In the genomic region with DNA sequence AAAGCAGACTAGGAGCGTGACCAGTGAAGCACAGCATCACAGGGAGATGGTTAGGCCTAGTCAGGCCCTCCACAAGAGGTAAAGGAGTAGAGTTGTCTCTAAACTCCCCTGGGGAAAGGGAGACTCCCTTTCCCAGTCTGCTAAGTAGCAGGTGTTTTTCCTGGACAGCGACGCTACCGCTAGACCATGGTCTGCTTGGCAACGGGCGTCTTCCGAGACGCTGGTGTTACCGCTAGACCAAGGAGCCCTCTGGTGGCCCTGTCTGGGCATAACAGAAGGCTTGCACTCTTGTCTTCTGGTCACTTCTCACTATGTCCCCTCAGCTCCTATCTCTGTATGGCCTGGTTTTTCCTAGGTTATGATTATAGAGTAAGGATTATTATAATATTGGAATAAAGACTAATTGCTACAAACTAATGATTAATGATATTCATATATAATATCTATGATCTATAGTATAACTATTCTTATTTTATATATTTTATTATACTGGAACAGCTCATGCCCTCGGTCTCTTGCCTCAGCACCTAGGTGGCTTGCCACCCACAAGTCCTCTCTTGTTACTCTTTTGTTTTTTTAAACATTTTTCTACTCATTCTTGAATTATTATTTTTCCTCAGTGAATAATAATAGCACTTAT, we compare ENCODE assay signal across 8 cellular contexts. TPM values are rescaled to one million over a fixed set of nuclear protein-coding genes. Genes with fewer than 3 reads are reported as not detected.
DNase-seq lines count a peak whose midpoint lies in the region; FAIRE-seq and TF ChIP-seq lines count a peak whose summit lies in the region.
"Not testable (repeated sequence)": the region's sequence is repeated elsewhere in the genome, so short reads cannot be mapped to it uniquely, and the experiment has no call there.

No MANE protein-coding gene starts in this region.

- not testable (repeated sequence) for H3K27ac ChIP-seq in A673 (ENCODE audit: low read depth, low read length, poor library complexity, severe bottlenecking); VCaP; mesendoderm (ENCODE audit: low read depth, low read length)

- H2BK5ac ChIP-seq in mesendoderm (ENCODE audit: low read length), result not testable (repeated sequence)

- no CpG with 5 or more reads among the region's 10 CpGs for WGBS in mesendoderm (ENCODE audit: extremely low coverage, insufficient coverage, low lambda C conversion rate)

- POLR2A ChIA-PET in A673 (lab: Charles Lee; ENCODE audit: low non-redundant PET), result not testable (repeated sequence)

- intact Hi-C loops in A673 (cut with micrococcal nuclease; ENCODE audit: unreplicated experiment), result not testable (repeated sequence)

- H3K4me3 Mint-ChIP-seq in activated naive CD8-positive, alpha-beta T cell, result peak overlapping the region; percentile 32

- H3K56ac ChIP-seq in mesendoderm (ENCODE audit: low read length), result not testable (repeated sequence)

- not testable (repeated sequence) for H2AK5ac ChIP-seq in mesendoderm (ENCODE audit: low read length)

- not testable (repeated sequence) for H3K4me1 ChIP-seq in A673 (ENCODE audit: insufficient read depth, low read length, poor library complexity, severe bottlenecking); mesendoderm (ENCODE audit: control insufficient read depth, low read depth, low read length)

- not testable (repeated sequence) for H3K36me3 Mint-ChIP-seq in activated naive CD8-positive, alpha-beta T cell

- not testable (repeated sequence) for H3K18ac ChIP-seq in mesendoderm (ENCODE audit: low read length)

- H4K8ac ChIP-seq in mesendoderm (ENCODE audit: low read depth, low read length), result not testable (repeated sequence)

- not testable (repeated sequence) for H3K4me2 ChIP-seq in mesendoderm (ENCODE audit: low read length)

- not testable (repeated sequence) for H3K79me1 ChIP-seq in mesendoderm (ENCODE audit: low read length)

- H3K79me2 ChIP-seq in mesendoderm (ENCODE audit: control insufficient read depth, insufficient read depth, low read length), result not testable (repeated sequence)

- not testable (repeated sequence) for H3K9ac ChIP-seq in mesendoderm (ENCODE audit: low read length)

- not testable (repeated sequence) for H2BK120ac ChIP-seq in mesendoderm (ENCODE audit: low read depth, low read length)

- H3K27me3 ChIP-seq in A673 (replicated peaks; ENCODE audit: insufficient read depth, low read depth, low read length, poor library complexity); mesendoderm (ENCODE audit: insufficient read depth, low read length, poor library complexity): not testable (repeated sequence)

- H3K4me1 Mint-ChIP-seq in activated naive CD8-positive, alpha-beta T cell (ENCODE audit: low read depth), result not testable (repeated sequence)

- not testable (repeated sequence) for H3K23ac ChIP-seq in mesendoderm (ENCODE audit: low read length)

- not testable (repeated sequence) for TF ChIP-seq POLR2A in GM12892 (IDR thresholded peaks at IDR 0.05; ENCODE audit: low read depth, low read length)

- not testable (repeated sequence) for H4K5ac ChIP-seq in mesendoderm (ENCODE audit: low read length)

- not testable (repeated sequence) for H3K27me3 Mint-ChIP-seq in activated naive CD8-positive, alpha-beta T cell

- not testable (repeated sequence) for H3K9me3 Mint-ChIP-seq in activated naive CD8-positive, alpha-beta T cell (ENCODE audit: low read depth)

- BruUV-seq in A673 (replicated peaks; lab: Mats Ljungman, UMichigan), result not testable (repeated sequence)

- not testable (repeated sequence) for H2BK15ac ChIP-seq in mesendoderm (replicated peaks; ENCODE audit: low read depth)

- peak; percentile 36 for FAIRE-seq in GM12892 (lab: Jason Lieb, UNC)

- peak; percentile 63 for TF ChIP-seq CTCF in A673 (conservative IDR thresholded peaks at IDR 0.05; ENCODE audit: low read depth, low read length)
- TF ChIP-seq CTCF in VCaP (conservative IDR thresholded peaks at IDR 0.05), result peak; percentile 49
- TF ChIP-seq CTCF in fibroblast of mammary gland (conservative IDR thresholded peaks at IDR 0.05; ENCODE audit: control insufficient read depth, insufficient read depth, low read depth, low read length), result peak; percentile 47

- not testable (repeated sequence) for H3K9me3 ChIP-seq in A673 (ENCODE audit: low read depth, low read length, poor library complexity, severe bottlenecking)

- CTCF ChIA-PET in A673 (lab: Charles Lee), result interaction anchor here (1.4 kb wide), 1 partner anchor 221 kb away, joined by 5 read pairs; no protein-coding TSS in a partner anchor

- H3K27ac Mint-ChIP-seq in activated naive CD8-positive, alpha-beta T cell, result not testable (repeated sequence)

- H3K4ac ChIP-seq in mesendoderm (ENCODE audit: low read depth, low read length), result not testable (repeated sequence)

- H3K4me3 ChIP-seq in A673 (ENCODE audit: low read depth, low read length, poor library complexity, severe bottlenecking); fibroblast of mammary gland (ENCODE audit: control insufficient read depth, low read depth, low read length); mesendoderm (ENCODE audit: low read length): not testable (repeated sequence)

- not testable (repeated sequence) for H3K36me3 ChIP-seq in A673 (ENCODE audit: insufficient read depth, low read length, poor library complexity, severe bottlenecking); mesendoderm (ENCODE audit: control insufficient read depth, insufficient read depth, low read length)

- DNase-seq in A673 (ENCODE audit: low spot score) (peak; percentile 60), NCI-H460 (ENCODE audit: extremely low read depth, low read depth) (peak; percentile 40), fibroblast of mammary gland (ENCODE audit: low read depth) (peak; percentile 69), mesendoderm (peak; percentile 81)
- not testable (repeated sequence) for DNase-seq in GM12892 (ENCODE audit: insufficient read length)
- DNase-seq in stimulated activated CD4-positive, alpha-beta T cell treated with anti-CD3 and anti-CD28 coated beads, Interleukin-1b, Interleukin-23, amount 100 ng/mL, for 4 hours (ENCODE audit: low read depth in 2 of 2), result peak; percentile 24 to 37

RNA-seq across cellular contexts. Expression of a gene that starts 28.2 kb away (rescaled TPM):
- 78.4 and 102 TPM in 2 replicates for total RNA-seq in A673 (2021)
- 48.1 TPM for polyA plus RNA-seq in GM12892 (2012; ENCODE audit: missing spikeins)
- 57.7 and 61.2 TPM in 2 replicates for total RNA-seq in NCI-H460 (2014; rRNA removed; shearing (Covaris generic))
- 25.3 and 34.6 TPM in 2 replicates for polyA plus RNA-seq in NCI-H460 (2014; cell fraction: nucleus; rRNA removed)
- 132 TPM for polyA plus RNA-seq in mesendoderm (2013, experiment 1 of 2)
- polyA plus RNA-seq in mesendoderm (2013, experiment 2 of 2), result 129 TPM

RNA-seq across cellular contexts. Expression of a gene that starts 58.4 kb away (rescaled TPM):
- total RNA-seq in A673 (2021), result 27.5 and 34.4 TPM in 2 replicates
- polyA plus RNA-seq in GM12892 (2012; ENCODE audit: missing spikeins), result 3.6 TPM
- total RNA-seq in NCI-H460 (2014; rRNA removed; shearing (Covaris generic)), result 89.8 and 95.4 TPM in 2 replicates
- 45.1 and 57.1 TPM in 2 replicates for polyA plus RNA-seq in NCI-H460 (2014; cell fraction: nucleus; rRNA removed)
- 10.8 TPM for polyA plus RNA-seq in mesendoderm (2013, experiment 1 of 2)
- 11.9 TPM for polyA plus RNA-seq in mesendoderm (2013, experiment 2 of 2)
